In the genomic region with DNA sequence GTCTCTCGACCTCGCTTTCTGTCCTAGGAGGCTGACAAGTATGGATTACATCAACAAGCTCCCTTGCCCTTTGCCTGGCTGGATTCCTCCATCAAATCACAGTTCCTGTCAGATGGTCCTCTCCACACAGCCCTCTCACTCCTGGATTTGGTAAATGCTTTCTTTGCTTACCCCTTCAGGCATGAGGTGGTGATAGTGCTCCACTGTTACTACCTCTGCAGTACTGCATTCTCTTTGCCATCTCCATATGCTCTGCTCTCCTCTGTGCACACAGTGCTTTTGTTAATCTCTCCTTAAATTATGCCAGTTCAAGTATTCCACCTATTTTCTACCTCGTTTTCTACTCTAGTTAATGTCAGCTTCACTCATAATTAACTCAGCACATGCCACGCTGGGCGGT, we compare ENCODE assay signal across 1 cellular context.
TF ChIP-seq lines count a peak whose summit lies in the region.

No MANE protein-coding gene starts in this region.

TF ChIP-seq in H1, 55 proteins besides CTCF, POLR2A, EP300 and RAD21 (continued from another document):
- TF ChIP-seq, protein P1, sequence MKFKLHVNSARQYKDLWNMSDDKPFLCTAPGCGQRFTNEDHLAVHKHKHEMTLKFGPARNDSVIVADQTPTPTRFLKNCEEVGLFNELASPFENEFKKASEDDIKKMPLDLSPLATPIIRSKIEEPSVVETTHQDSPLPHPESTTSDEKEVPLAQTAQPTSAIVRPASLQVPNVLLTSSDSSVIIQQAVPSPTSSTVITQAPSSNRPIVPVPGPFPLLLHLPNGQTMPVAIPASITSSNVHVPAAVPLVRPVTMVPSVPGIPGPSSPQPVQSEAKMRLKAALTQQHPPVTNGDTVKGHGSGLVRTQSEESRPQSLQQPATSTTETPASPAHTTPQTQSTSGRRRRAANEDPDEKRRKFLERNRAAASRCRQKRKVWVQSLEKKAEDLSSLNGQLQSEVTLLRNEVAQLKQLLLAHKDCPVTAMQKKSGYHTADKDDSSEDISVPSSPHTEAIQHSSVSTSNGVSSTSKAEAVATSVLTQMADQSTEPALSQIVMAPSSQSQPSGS (IDR thresholded peaks at IDR 0.05; ENCODE audit: low read length): no peak
- TF ChIP-seq EGR1 (IDR thresholded peaks at IDR 0.05; ENCODE audit: borderline replicate concordance, low read depth, low read length) (no peak), TBP (IDR thresholded peaks at IDR 0.05; ENCODE audit: low read depth, low read length) (no peak), YY1 (IDR thresholded peaks at IDR 0.05; ENCODE audit: low read depth, low read length) (no peak), JUN (IDR thresholded peaks at IDR 0.05; ENCODE audit: low read depth, low read length) (no peak), ASH2L (IDR thresholded peaks at IDR 0.05; ENCODE audit: low read length) (no peak), TAF1 (IDR thresholded peaks at IDR 0.05; ENCODE audit: low read depth, low read length) (no peak), TEAD4 (IDR thresholded peaks at IDR 0.05; ENCODE audit: low read depth, low read length) (no peak), SP4 (IDR thresholded peaks at IDR 0.05; ENCODE audit: low read length) (no peak), CREB1 (IDR thresholded peaks at IDR 0.05) (no peak)
